8 cellular contexts compared by ENCODE assay signal in genomic region chr7:151244156-151244870, GRCh38. TPM values are rescaled to one million over a fixed set of nuclear protein-coding genes. Genes with fewer than 3 reads are reported as not detected.
DNase-seq lines count a peak whose midpoint lies in the region; ATAC-seq and TF ChIP-seq lines count a peak whose summit lies in the region.

No MANE protein-coding gene starts in this region.

- no peaks in the 10 kb centered on the region for H3K9me3 ChIP-seq in RWPE2 (ENCODE audit: severe bottlenecking)
- no peaks in the 10 kb centered on the region for H3K9me3 ChIP-seq in ascending aorta
- H3K9me3 ChIP-seq in iPS-18a (ENCODE audit: control insufficient read depth, low read depth, low read length): no peaks in the 10 kb centered on the region

- no peak overlapping the region for H3K4me3 ChIP-seq in HL-60 (replicated peaks; ENCODE audit: insufficient read depth, low read length)
- no peak overlapping the region for H3K4me3 ChIP-seq in RWPE2 (ENCODE audit: severe bottlenecking)
- H3K4me3 ChIP-seq in ascending aorta: peak overlapping the region in 1 of 2 donors; percentile 74
- peak overlapping the region; percentile 57 for H3K4me3 ChIP-seq in iPS-18a (ENCODE audit: low read length)

- intact Hi-C loops in ascending aorta (cut with DNase I): loop anchor here (1.0 to 10.0 kb wide), 4 partner anchors 59 to 630 kb away; partner anchors contain the start of gene PRKAG2

- TF ChIP-seq CTCF in HL-60 (IDR thresholded peaks at IDR 0.05; ENCODE audit: insufficient read depth, low read length) (peak; percentile 91), RWPE2 (IDR thresholded peaks at IDR 0.05; ENCODE audit: poor library complexity, severe bottlenecking) (peak; percentile 62), ascending aorta (IDR thresholded peaks at IDR 0.05) (peak; percentile 54 to 92 (median 91))

- H3K27ac ChIP-seq in HL-60 (replicated peaks): no peak overlapping the region
- H3K27ac ChIP-seq in RWPE2 (ENCODE audit: poor library complexity, severe bottlenecking): no peak overlapping the region
- H3K27ac ChIP-seq in ascending aorta: peak overlapping the region; percentile 95 to 99
- no peak overlapping the region for H3K27ac ChIP-seq in iPS-18a (ENCODE audit: low read length)

- ATAC-seq in RWPE2 (ENCODE audit: low read depth) (no peak), HG03520 (IDR thresholded peaks at IDR 0.05; ENCODE audit: unreplicated experiment) (no peak), GM19467 (IDR thresholded peaks at IDR 0.05; ENCODE audit: unreplicated experiment) (no peak)

- peaks cover 37% of the 10 kb centered on the region for H3K27me3 ChIP-seq in HL-60 (ENCODE audit: insufficient read depth, poor library complexity, severe bottlenecking)
- H3K27me3 ChIP-seq in RWPE2 (ENCODE audit: insufficient read depth, poor library complexity, severe bottlenecking): peaks cover 9% of the 10 kb centered on the region
- no peaks in the 10 kb centered on the region for H3K27me3 ChIP-seq in ascending aorta
- H3K27me3 ChIP-seq in iPS-18a (ENCODE audit: control insufficient read depth, insufficient read depth, low read length): peaks cover 55% of the 10 kb centered on the region

- H3K9ac ChIP-seq in iPS-18a (ENCODE audit: low read length): no peak overlapping the region

- DNase-seq in D341Med (ENCODE audit: low spot score) (peak; percentile 76), HL-60 (ENCODE audit: low read depth in 1 of 2, low spot score in 1 of 2) (peak in 1 of 2 experiments; percentile 52), RWPE2 (ENCODE audit: low spot score) (peak; percentile 31), ascending aorta (ENCODE audit: low spot score in 2 of 2) (peak in 1 of 2 donors; percentile 72)
- DNase-seq in stimulated activated CD4-positive, alpha-beta T cell treated with anti-CD3 and anti-CD28 coated beads, Interleukin-15, amount 100 ng/mL, for 24 hours: peak; percentile 70

- H3K36me3 ChIP-seq in RWPE2 (ENCODE audit: low read depth) (no peaks in the 10 kb centered on the region), ascending aorta (peaks cover 23 to 26% of the 10 kb centered on the region in 2 donors), iPS-18a (ENCODE audit: control insufficient read depth, low read depth, low read length) (no peaks in the 10 kb centered on the region)

- no peaks in the 10 kb centered on the region for H3K4me1 ChIP-seq in RWPE2 (ENCODE audit: insufficient read depth, poor library complexity, severe bottlenecking)
- peaks cover 28 to 33% of the 10 kb centered on the region in 2 donors for H3K4me1 ChIP-seq in ascending aorta
- peaks cover 17% of the 10 kb centered on the region for H3K4me1 ChIP-seq in iPS-18a (ENCODE audit: control insufficient read depth, low read depth, low read length)

RNA-seq across cellular contexts. Expression of gene SMARCD3, which starts 4.2 kb away (rescaled TPM):
- total RNA-seq in ascending aorta: 105 TPM

RNA-seq across cellular contexts. Expression of gene CHPF2, which starts 12.0 kb away (rescaled TPM):
- 40.3 TPM for total RNA-seq in ascending aorta

RNA-seq across cellular contexts. Expression of gene ABCF2, which starts 17.3 kb away (rescaled TPM):
- total RNA-seq in ascending aorta: 85.3 TPM

RNA-seq across cellular contexts. Expression of gene H2BK1, which starts 34.0 kb away (rescaled TPM):
- total RNA-seq in ascending aorta: not detected

RNA-seq across cellular contexts. Expression of gene ASB10, which starts 57.3 kb away (rescaled TPM):
- total RNA-seq in ascending aorta: not detected

Comparison
In these comparisons a context has a peak if more than half of its experiments do, and no peak if none do; other contexts are left out.
1. H3K27ac ChIP-seq: peak in ascending aorta (2 of 2); none in HL-60 (single experiment), RWPE2 (single experiment) and iPS-18a (single experiment).
2. Peak in every context shown above with its lines, with median percentiles within 50 percentile points of each other: CTCF ChIP-seq.